ENCODE assay signal across 26 cellular contexts in the genomic region with DNA sequence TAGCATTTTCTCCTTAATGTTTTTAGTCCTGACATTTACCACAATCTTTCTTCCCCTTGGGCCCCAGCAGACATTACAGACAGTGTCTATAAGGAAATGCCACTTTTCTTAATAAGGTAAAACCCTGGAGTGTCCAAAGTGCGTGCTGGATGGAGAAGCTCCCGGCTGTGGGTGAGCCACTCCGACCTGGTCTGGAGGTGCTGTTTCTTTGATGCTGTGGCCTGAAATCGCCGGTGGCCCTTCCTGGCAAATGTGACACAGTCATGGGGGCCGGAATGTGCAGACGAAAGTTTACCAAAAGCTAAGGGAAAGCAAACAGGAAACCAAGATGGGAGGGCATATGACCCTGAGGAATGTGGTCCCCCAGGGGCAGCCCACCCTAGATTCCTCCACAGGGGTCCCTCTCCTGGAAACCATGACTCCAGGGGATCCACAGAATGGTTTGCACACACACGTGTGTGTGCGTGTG.
DNase-seq lines count a peak whose midpoint lies in the region; ATAC-seq and TF ChIP-seq lines count a peak whose summit lies in the region.
"Had no signal": no experiment of that assay in that cellular context is flagged by ENCODE, and none has a peak within 500 bp of the region (broad histone marks: within the 10 kb centered on the region; RNA-seq: fewer than 3 reads in every experiment).

No MANE protein-coding gene starts in this region.

- POLR2A ChIA-PET in IMR-90 (lab: Charles Lee; ENCODE audit: unreplicated experiment) = no interaction called here

- ATAC-seq in IMR-90 (ENCODE audit: low read depth) = no peak

- H3K4me3 Mint-ChIP-seq in brain (peak overlapping the region in 1 of 5 experiments; percentile 21), mesothelial cell of epicardium (peak overlapping the region; percentile 9)
- H3K4me3 Mint-ChIP-seq: CD4-positive, alpha-beta memory T cell had no signal

- H3K9me3 Mint-ChIP-seq in brain = peaks cover 15 to 27% (median 17%) of the 10 kb centered on the region in 5 experiments
- H3K9me3 Mint-ChIP-seq in mesothelial cell of epicardium = peaks cover 10% of the 10 kb centered on the region

- no peak for TF ChIP-seq CTCF in IMR-90 (conservative IDR thresholded peaks at IDR 0.05; ENCODE audit: low read depth, low read length)
- no peak for TF ChIP-seq CTCF in brain (conservative IDR thresholded peaks at IDR 0.05)
- no peak for TF ChIP-seq CTCF in mesothelial cell of epicardium (IDR thresholded peaks at IDR 0.05; ENCODE audit: unreplicated experiment)
- no peak for TF ChIP-seq CTCF in smooth muscle cell (IDR thresholded peaks at IDR 0.05; ENCODE audit: borderline replicate concordance, insufficient read depth, poor library complexity, severe bottlenecking)

- H3F3A ChIP-seq in smooth muscle cell (ENCODE audit: low read depth) = no peaks in the 10 kb centered on the region

- no peak for TF ChIP-seq RAD21 in IMR-90 (IDR thresholded peaks at IDR 0.05; ENCODE audit: low read length)

- H3K79me1 ChIP-seq in IMR-90 (ENCODE audit: low read depth in 1 of 2, low read length in 2 of 2) = no peaks in the 10 kb centered on the region

- no peak for DNase-seq in IMR-90
- no peak for DNase-seq in mesothelial cell of epicardium (ENCODE audit: low spot score in 2 of 2, unreplicated experiment in 2 of 2)
- DNase-seq in smooth muscle cell (lab: John Stamatoyannopoulos, UW; ENCODE audit: unreplicated experiment) = no peak
- DNase-seq in H7 = no peak
- no peak for DNase-seq in 8988T
- no peak for DNase-seq in COLO668 (lab: John Stamatoyannopoulos, UW; ENCODE audit: unreplicated experiment)
- DNase-seq in NCI-H774 (lab: John Stamatoyannopoulos, UW) = no peak
- DNase-seq: C1 segment of cervical spinal cord; CD4-positive, alpha-beta memory T cell; DMS79; EL; GDM1; MV-4-11; NCI-H1105; NCI-H1436 treated with DMSO at 0.1 percent for 48 hours; NCI-H1930; NCI-H2107; NCI-H446; NCI-H524 treated with DMSO at 0.1 percent for 48 hours; NCI-H82; NK-92 treated with Interleukin-12 subunit alpha and Interleukin-12 subunit beta, amount 100 ng/mL, for 24 hours; PC-9; Right ventricle myocardium superior had no signal

- H3K27me3 Mint-ChIP-seq in brain (peaks cover 9% of the 10 kb centered on the region), mesothelial cell of epicardium (ENCODE audit: low read depth) (peaks cover 20% of the 10 kb centered on the region)

- H2BK15ac ChIP-seq in IMR-90 (ENCODE audit: low read depth, low read length) = no peak overlapping the region

- H2AFZ ChIP-seq in IMR-90 (replicated peaks; ENCODE audit: low read length, poor library complexity) (peak overlapping the region; percentile 34), smooth muscle cell (ENCODE audit: low read depth) (peak overlapping the region; percentile 17)
- H2AFZ ChIP-seq: PC-9 had no signal

- H4K20me1 ChIP-seq in IMR-90 (ENCODE audit: insufficient read depth, low read length) (no peaks in the 10 kb centered on the region), smooth muscle cell (ENCODE audit: low read depth) (no peaks in the 10 kb centered on the region)

- H3K9me1 ChIP-seq in IMR-90 (ENCODE audit: insufficient read depth, low read length) = 0 out of 2 replicates have a peak, but pooled peaks cover under 1% of the 10 kb centered on the region

- H2BK120ac ChIP-seq in IMR-90 (ENCODE audit: low read depth, low read length) = no peak overlapping the region

- no peak overlapping the region for H3K4ac ChIP-seq in IMR-90 (ENCODE audit: low read depth, low read length)

- no peak for TF ChIP-seq POLR2A in IMR-90 (IDR thresholded peaks at IDR 0.05; ENCODE audit: low read depth, low read length)

- H3K4me1 ChIP-seq in IMR-90 (ENCODE audit: control insufficient read depth, insufficient read depth, low read length) (peaks cover 3% of the 10 kb centered on the region; the same call in 1 of the 2 replicates), smooth muscle cell (ENCODE audit: low read depth) (peaks cover 19% of the 10 kb centered on the region)

- intact Hi-C loops in IMR-90 (cut with micrococcal nuclease) = loop anchor here (5.0 kb wide), 1 partner anchor 197 kb away; a partner anchor contains a TSS

- H2AK5ac ChIP-seq in IMR-90 (ENCODE audit: low read depth, low read length) = no peak overlapping the region

- no peak overlapping the region for H2BK5ac ChIP-seq in IMR-90 (ENCODE audit: low read depth, low read length, poor library complexity, severe bottlenecking)

- no peak overlapping the region for H3K4me3 ChIP-seq in IMR-90 (ENCODE audit: insufficient read depth, low read depth, low read length)
- no peak overlapping the region for H3K4me3 ChIP-seq in smooth muscle cell
- no peak overlapping the region for H3K4me3 ChIP-seq in H7 (ENCODE audit: insufficient read depth, low read depth, low read length)
- H3K4me3 ChIP-seq: GM12878, PC-9 had no signal

- no peak overlapping the region for H4K91ac ChIP-seq in IMR-90 (ENCODE audit: insufficient read depth, low read depth, low read length)

- no peaks in the 10 kb centered on the region for H3K79me2 ChIP-seq in smooth muscle cell (ENCODE audit: low read depth)

- H3K9ac ChIP-seq in IMR-90 (ENCODE audit: low read depth, low read length) (no peak overlapping the region), smooth muscle cell (ENCODE audit: low read depth) (no peak overlapping the region)

- CTCF ChIA-PET in IMR-90 (lab: Yijun Ruan, JAX) = interaction anchor here (2.0 to 3.8 kb wide), 3 partner anchors 92 to 107 kb away, joined by 7 to 25 read pairs (median 13); no protein-coding TSS in a partner anchor

- no peak overlapping the region for H4K5ac ChIP-seq in IMR-90 (ENCODE audit: low read depth, low read length)

- no peak overlapping the region for H2BK20ac ChIP-seq in IMR-90 (ENCODE audit: low read depth, low read length)

- H3K9me3 ChIP-seq in IMR-90 (ENCODE audit: control insufficient read depth, insufficient read depth, low read length) (peaks cover 2% of the 10 kb centered on the region; the same call in 1 of the 2 replicates), smooth muscle cell (replicated peaks; ENCODE audit: low read depth) (peaks cover 4% of the 10 kb centered on the region)
- H3K9me3 ChIP-seq: Caco-2 had no signal

- H2AK9ac ChIP-seq in IMR-90 (replicated peaks; ENCODE audit: low read depth, low read length, poor library complexity) = no peak overlapping the region

- in situ Hi-C loops in IMR-90 (cut with MboI; ENCODE audit: low sequenced_read_pairs) = loop anchor here (5.0 kb wide), 1 partner anchor 102 kb away; no protein-coding TSS in a partner anchor

- dilution Hi-C loops in IMR-90 (cut with HindIII; ENCODE audit: low sequenced_read_pairs, unreplicated experiment) = no loop called here

- H3K27ac ChIP-seq in IMR-90 (ENCODE audit: insufficient read depth, low read length) = no peak overlapping the region
- H3K27ac ChIP-seq in smooth muscle cell (ENCODE audit: low read depth) = no peak overlapping the region
- H3K27ac ChIP-seq: PC-9 had no signal

- H3K18ac ChIP-seq in IMR-90 (ENCODE audit: low read depth, low read length) = no peak overlapping the region

- H3K4me2 ChIP-seq in IMR-90 (ENCODE audit: low read depth, low read length) (no peak overlapping the region), smooth muscle cell (peak overlapping the region; percentile 67)
- H3K4me2 ChIP-seq: PC-9 had no signal

- H4K8ac ChIP-seq in IMR-90 (ENCODE audit: low read depth in 2 of 2, low read length in 2 of 2) = no peak overlapping the region

- no CpG with 5 or more reads among the region's 9 CpGs for WGBS in IMR-90 (ENCODE audit: extremely low coverage in 2 of 2, insufficient read length in 1 of 2), 2 experiments
- WGBS in smooth muscle cell (ENCODE audit: low lambda C conversion rate) = 58% methylated on average over 9 of the region's 9 CpGs

- H3K23ac ChIP-seq in IMR-90 (ENCODE audit: low read depth, low read length) = no peak overlapping the region

- no peak overlapping the region for H3K14ac ChIP-seq in IMR-90 (replicated peaks; ENCODE audit: low read depth, low read length)

- H3K27ac Mint-ChIP-seq in brain = peak overlapping the region in 4 of 5 experiments; percentile 25 to 83 (median 46)
- H3K27ac Mint-ChIP-seq in mesothelial cell of epicardium = peak overlapping the region; percentile 3

- H3K27me3 ChIP-seq in IMR-90 (ENCODE audit: control insufficient read depth, insufficient read depth, low read length) = no peaks in the 10 kb centered on the region
- H3K27me3 ChIP-seq in smooth muscle cell (ENCODE audit: low read depth) = peaks cover 4% of the 10 kb centered on the region
- no peaks in the 10 kb centered on the region for H3K27me3 ChIP-seq in H7 (ENCODE audit: control insufficient read depth, insufficient read depth, low read length)

- no TSS peak for BruUV-seq in IMR-90 (replicated peaks; lab: Mats Ljungman, UMichigan)

- H3K56ac ChIP-seq in IMR-90 (ENCODE audit: extremely low read depth, insufficient read depth, low read length) = no peak overlapping the region

- H3K4me1 Mint-ChIP-seq in brain = peaks cover 68% of the 10 kb centered on the region
- H3K4me1 Mint-ChIP-seq in mesothelial cell of epicardium = peaks cover 40% of the 10 kb centered on the region

- H3K36me3 Mint-ChIP-seq in brain (peaks cover 5% of the 10 kb centered on the region), mesothelial cell of epicardium (no peaks in the 10 kb centered on the region)

- H3K36me3 ChIP-seq in IMR-90 (ENCODE audit: control insufficient read depth, insufficient read depth, low read length) = no peaks in the 10 kb centered on the region
- H3K36me3 ChIP-seq in smooth muscle cell (ENCODE audit: low read depth) = no peaks in the 10 kb centered on the region
- no peaks in the 10 kb centered on the region for H3K36me3 ChIP-seq in H7 (replicated peaks; ENCODE audit: control insufficient read depth, insufficient read depth, low read length)

TF ChIP-seq in IMR-90, 13 proteins besides CTCF, POLR2A, EP300 and RAD21:
- no peak for TF ChIP-seq CHD1 (IDR thresholded peaks at IDR 0.05; ENCODE audit: low read depth, low read length)
- no peak for TF ChIP-seq FOS (IDR thresholded peaks at IDR 0.05; ENCODE audit: low read depth, low read length)
- TF ChIP-seq MAFK (IDR thresholded peaks at IDR 0.05; ENCODE audit: low read depth, low read length) = no peak
